In the genomic region with DNA sequence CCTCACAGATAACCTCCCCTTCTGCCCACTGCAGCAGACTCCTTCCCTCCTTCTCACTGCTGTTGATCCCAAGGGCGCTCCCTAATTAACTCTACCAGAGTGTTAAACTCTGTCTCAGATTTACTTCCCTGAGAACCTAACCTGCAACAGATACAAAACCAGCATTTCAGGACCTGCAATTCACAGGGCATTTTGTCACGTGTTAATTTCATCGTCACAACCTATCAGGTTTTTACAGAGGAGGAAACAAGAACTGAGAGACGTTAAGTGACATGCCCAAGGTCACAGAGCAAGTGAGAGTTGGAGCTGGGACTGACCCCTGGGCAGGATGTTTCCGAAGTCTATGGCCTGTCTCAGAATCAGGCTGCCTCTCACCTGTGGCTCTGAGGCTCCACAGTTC, we compare ENCODE assay signal across 29 cellular contexts.
"Had no signal": no experiment of that assay in that cellular context is flagged by ENCODE, and none has a peak within 500 bp of the region (broad histone marks: within the 10 kb centered on the region; RNA-seq: fewer than 3 reads in every experiment).

No MANE protein-coding gene starts in this region.

- H3K36me3 ChIP-seq: esophagus squamous epithelium, stomach, thyroid gland, upper lobe of right lung, WERI-Rb-1 had no signal

- H3K79me2 ChIP-seq: parathyroid adenoma had no signal

- H3K27me3 ChIP-seq: thyroid gland had no signal

- H3K27ac Mint-ChIP-seq: activated naive CD4-positive, alpha-beta T cell treated with anti-CD3 and anti-CD28 coated beads for 36 hours; activated T-helper 1 cell treated with anti-CD3 and anti-CD28 coated beads, Interleukin-12 subunit alpha, Interleukin-12 subunit beta, Interleukin-2, Interleukin-4 antibody, amounts not matched to agents 30 ng/mL and 10 ng/mL and 1 ng/mL, durations not matched to agents 14 hours and 24 hours and 36 hours; dendritic cell treated with granulocyte-macrophage colony-stimulating factor and Interleukin-4, amounts not matched to agents 40 ng/mL and 50 ng/mL, for 4 days; mesothelial cell of epicardium; naive thymus-derived CD4-positive, alpha-beta T cell; stimulated activated naive B cell treated with anti-CD40 and anti-IgM and Interleukin-4, amounts not matched to agents 10 μg/mL and 1 μg/mL and 100 μg/mL, for 72 hours; T-helper 17 cell had no signal

- H3K4me1 ChIP-seq: parathyroid adenoma, psoas muscle, stomach, thyroid gland had no signal

- H3K27ac ChIP-seq: parathyroid adenoma, psoas muscle, stomach, thyroid gland, upper lobe of right lung, WERI-Rb-1 had no signal

- H3K4me2 ChIP-seq: smooth muscle cell had no signal

- H3K36me3 Mint-ChIP-seq: mesothelial cell of epicardium; stimulated activated naive B cell treated with anti-CD40 and anti-IgM and Interleukin-4, amounts not matched to agents 10 μg/mL and 1 μg/mL and 100 μg/mL, for 72 hours had no signal

- H3K9me3 ChIP-seq: esophagus squamous epithelium, psoas muscle, stomach, thyroid gland, upper lobe of right lung had no signal

- H3K9ac ChIP-seq: parathyroid adenoma had no signal

- ATAC-seq: activated CD4-positive, CD25-positive, alpha-beta regulatory T cell treated with anti-CD3 and anti-CD28 coated beads, Interleukin-2, amount 50 U/mL, for 24 hours; left cardiac atrium; naive thymus-derived CD4-positive, alpha-beta T cell; psoas muscle; stimulated activated naive B cell treated with anti-CD40 and anti-IgM and Interleukin-4, amounts not matched to agents 10 μg/mL and 1 μg/mL and 100 μg/mL, for 72 hours; T-helper 17 cell; upper lobe of right lung had no signal

- H3K4me3 ChIP-seq: esophagus squamous epithelium, psoas muscle, smooth muscle cell, stomach, thyroid gland, upper lobe of right lung had no signal

- H3K4me3 Mint-ChIP-seq: activated naive CD4-positive, alpha-beta T cell treated with anti-CD3 and anti-CD28 coated beads for 36 hours; activated T-helper 1 cell treated with anti-CD3 and anti-CD28 coated beads, Interleukin-12 subunit alpha, Interleukin-12 subunit beta, Interleukin-2, Interleukin-4 antibody, amounts not matched to agents 30 ng/mL and 10 ng/mL and 1 ng/mL, durations not matched to agents 14 hours and 24 hours and 36 hours; central memory CD8-positive, alpha-beta T cell; dendritic cell treated with granulocyte-macrophage colony-stimulating factor and Interleukin-4, amounts not matched to agents 40 ng/mL and 50 ng/mL, for 4 days; mesothelial cell of epicardium; neural crest cell; stimulated activated naive B cell treated with anti-CD40 and anti-IgM and Interleukin-4, amounts not matched to agents 10 μg/mL and 1 μg/mL and 100 μg/mL, for 72 hours; T-helper 17 cell had no signal

- H3K9me3 Mint-ChIP-seq: activated naive CD4-positive, alpha-beta T cell treated with anti-CD3 and anti-CD28 coated beads for 36 hours; activated T-helper 1 cell treated with anti-CD3 and anti-CD28 coated beads, Interleukin-12 subunit alpha, Interleukin-12 subunit beta, Interleukin-2, Interleukin-4 antibody, amounts not matched to agents 30 ng/mL and 10 ng/mL and 1 ng/mL, durations not matched to agents 14 hours and 24 hours and 36 hours; central memory CD8-positive, alpha-beta T cell; dendritic cell treated with granulocyte-macrophage colony-stimulating factor and Interleukin-4, amounts not matched to agents 40 ng/mL and 50 ng/mL, for 4 days; naive thymus-derived CD4-positive, alpha-beta T cell; neural crest cell; stimulated activated naive B cell treated with anti-CD40 and anti-IgM and Interleukin-4, amounts not matched to agents 10 μg/mL and 1 μg/mL and 100 μg/mL, for 72 hours had no signal

- DNase-seq: activated CD4-positive, alpha-beta T cell treated with anti-CD3 and anti-CD28 coated beads for 48 hours; activated CD4-positive, alpha-beta T cell treated with anti-CD3 and anti-CD28 coated beads, Interleukin-2, amount 50 U/mL, for 48 hours; activated effector memory CD4-positive, alpha-beta T cell treated with anti-CD3 and anti-CD28 coated beads, Interleukin-2, amount 50 U/mL, for 16 hours; activated naive CD4-positive, alpha-beta T cell treated with anti-CD3 and anti-CD28 coated beads for 36 hours; activated T-cell treated with anti-CD3 and anti-CD28 coated beads for 4 hours; anterior cingulate cortex; esophagus squamous epithelium; foreskin melanocyte; left cardiac atrium; naive thymus-derived CD4-positive, alpha-beta T cell; occipital lobe; psoas muscle; stimulated activated CD4-positive, alpha-beta T cell treated with anti-CD3 and anti-CD28 coated beads, Interleukin-15, amount 100 ng/mL, for 24 hours; stimulated activated CD4-positive, alpha-beta T cell treated with anti-CD3 and anti-CD28 coated beads, Interleukin-2, amount 100 ng/mL, for 24 hours; stimulated activated naive B cell treated with anti-CD40 and anti-IgM and Interleukin-4, amounts not matched to agents 10 μg/mL and 1 μg/mL and 100 μg/mL, for 72 hours; stomach; T-helper 17 cell; T1000; thyroid gland; upper lobe of right lung; WERI-Rb-1 had no signal

- H2AFZ ChIP-seq: parathyroid adenoma had no signal
